In genomic region chr14:74514471-74514932, GRCh38 we compare ENCODE assay signal across 2 cellular contexts.
TF ChIP-seq lines count a peak whose summit lies in the region.

No MANE protein-coding gene starts in this region.

TF ChIP-seq in IMR-90, 13 proteins besides CTCF, POLR2A, EP300 and RAD21:
- TF ChIP-seq CEBPB (IDR thresholded peaks at IDR 0.05; ENCODE audit: low read depth, low read length) (0 out of 2 replicates have a peak, but pooled peaks have one; percentile 16), MAFK (IDR thresholded peaks at IDR 0.05; ENCODE audit: low read depth, low read length) (no peak)

TF ChIP-seq in GM12878, 131 proteins besides CTCF, POLR2A, EP300 and RAD21:
- peak; percentile 22 for TF ChIP-seq MEF2B (IDR thresholded peaks at IDR 0.05; ENCODE audit: partially characterized antibody, poor library complexity, severe bottlenecking)
- peak; percentile 60 for TF ChIP-seq RUNX3 (IDR thresholded peaks at IDR 0.05; ENCODE audit: low read length)
- no peak for TF ChIP-seq TARDBP (IDR thresholded peaks at IDR 0.05; ENCODE audit: borderline replicate concordance)
- TF ChIP-seq E2F4 (IDR thresholded peaks at IDR 0.05; ENCODE audit: low read depth, low read length): no peak
- TF ChIP-seq FOXK2 (IDR thresholded peaks at IDR 0.05): no peak
- no peak for TF ChIP-seq TCF7 (IDR thresholded peaks at IDR 0.05; ENCODE audit: borderline replicate concordance)
- TF ChIP-seq HDAC6 (IDR thresholded peaks at IDR 0.05; ENCODE audit: unreplicated experiment): no peak
- no peak for TF ChIP-seq NFXL1 (IDR thresholded peaks at IDR 0.05; ENCODE audit: borderline replicate concordance)
- TF ChIP-seq IKZF1 (conservative IDR thresholded peaks at IDR 0.05): peak; percentile 44; the same call in 1 of the 2 replicates
- TF ChIP-seq USF1 (IDR thresholded peaks at IDR 0.05; ENCODE audit: borderline replicate concordance, extremely low read length, insufficient read depth, low read depth, low read length): no peak
- TF ChIP-seq IKZF2 (IDR thresholded peaks at IDR 0.05): peak in 1 of 2 experiments; percentile 16; a peak in 1 of 4 replicates
TF ChIP-seq in GM12878: peak in this region for 4.
